Comparison of ENCODE assay signal across 16 cellular contexts in genomic region chr4:179751669-179752068, GRCh38.
DNase-seq lines count a peak whose midpoint lies in the region; ATAC-seq and TF ChIP-seq lines count a peak whose summit lies in the region.
"Had no signal": no experiment of that assay in that cellular context is flagged by ENCODE, and none has a peak within 500 bp of the region (broad histone marks: within the 10 kb centered on the region; RNA-seq: fewer than 3 reads in every experiment).

No MANE protein-coding gene starts in this region.

- no peak for ATAC-seq in HG02981 (IDR thresholded peaks at IDR 0.05; ENCODE audit: unreplicated experiment)
- ATAC-seq in HG02763 (IDR thresholded peaks at IDR 0.05; ENCODE audit: unreplicated experiment) = no peak
- ATAC-seq: GM12878 had no signal

- H3K36me3 ChIP-seq in neural progenitor cell = no peaks in the 10 kb centered on the region
- H3K36me3 ChIP-seq: BLaER1 treated with 17β-estradiol and CSF1 and Interleukin-3, amounts not matched to agents 10 nM and 100 nM had no signal

- no peaks in the 10 kb centered on the region for H3K9me3 ChIP-seq in neural progenitor cell (ENCODE audit: low read depth)
- H3K9me3 ChIP-seq: BLaER1 treated with 17β-estradiol and CSF1 and Interleukin-3, amounts not matched to agents 10 nM and 100 nM had no signal

- TF ChIP-seq CTCF in epithelial cell of esophagus (IDR thresholded peaks at IDR 0.05; ENCODE audit: insufficient read depth, low read depth, low read length, missing control alignments) (no peak), neural progenitor cell (IDR thresholded peaks at IDR 0.05) (no peak)

- DNase-seq in NCI-H1417 (lab: John Stamatoyannopoulos, UW) = peak in 2 of 3 experiments; percentile 2 to 49
- DNase-seq in NCI-H1417 treated with DMSO at 0.1 percent for 48 hours (lab: John Stamatoyannopoulos, UW) = no peak
- peak; percentile 6 for DNase-seq in NCI-H748 treated with DMSO at 0.1 percent for 48 hours (lab: John Stamatoyannopoulos, UW)
- DNase-seq in epithelial cell of esophagus (ENCODE audit: low read depth) = peak; percentile 82
- no peak for DNase-seq in neural progenitor cell (ENCODE audit: low spot score)
- no peak for DNase-seq in activated CD4-positive, CD25-positive, alpha-beta regulatory T cell (lab: John Stamatoyannopoulos, UW)
- DNase-seq: AML-193; CD4-positive, CD25-positive, alpha-beta regulatory T cell; DMS79; GM23248; H7 had no signal

- H3K4me3 ChIP-seq in epithelial cell of esophagus (ENCODE audit: low read length) (no peak overlapping the region), neural progenitor cell (no peak overlapping the region)
- H3K4me3 ChIP-seq: BLaER1 treated with 17β-estradiol and CSF1 and Interleukin-3, amounts not matched to agents 10 nM and 100 nM; GM12878; GM23248 had no signal

- no peaks in the 10 kb centered on the region for H3K27me3 ChIP-seq in neural progenitor cell
- H3K27me3 ChIP-seq: BLaER1 treated with 17β-estradiol and CSF1 and Interleukin-3, amounts not matched to agents 10 nM and 100 nM had no signal

- no peak overlapping the region for H3K4me2 ChIP-seq in neural progenitor cell
- H3K4me2 ChIP-seq: BLaER1 treated with 17β-estradiol and CSF1 and Interleukin-3, amounts not matched to agents 10 nM and 100 nM had no signal

- no peaks in the 10 kb centered on the region for H3F3A ChIP-seq in neural progenitor cell (ENCODE audit: low read depth)

- no peaks in the 10 kb centered on the region for H3K79me2 ChIP-seq in neural progenitor cell (ENCODE audit: low read depth)

- H3K27ac ChIP-seq in neural progenitor cell = no peak overlapping the region
- H3K27ac ChIP-seq: 22Rv1; BLaER1 treated with 17β-estradiol and CSF1 and Interleukin-3, amounts not matched to agents 10 nM and 100 nM; GM23248 had no signal

- peak overlapping the region; percentile 59 for H2AFZ ChIP-seq in neural progenitor cell (replicated peaks)
- H2AFZ ChIP-seq: GM23248 had no signal

- H3K4me3 Mint-ChIP-seq in neural progenitor cell = no peak overlapping the region
- H3K4me3 Mint-ChIP-seq: CD4-positive, CD25-positive, alpha-beta regulatory T cell had no signal

- H3K27ac Mint-ChIP-seq in neural progenitor cell = no peak overlapping the region
- H3K27ac Mint-ChIP-seq: CD4-positive, CD25-positive, alpha-beta regulatory T cell had no signal

- H3K4me1 ChIP-seq in neural progenitor cell = no peaks in the 10 kb centered on the region
- H3K4me1 ChIP-seq: BLaER1 treated with 17β-estradiol and CSF1 and Interleukin-3, amounts not matched to agents 10 nM and 100 nM had no signal

- H3K27me3 Mint-ChIP-seq in neural progenitor cell (ENCODE audit: insufficient read depth, low read depth) = no peaks in the 10 kb centered on the region
- H3K27me3 Mint-ChIP-seq: CD4-positive, CD25-positive, alpha-beta regulatory T cell had no signal

- H3K9ac ChIP-seq in neural progenitor cell = no peak overlapping the region
- H3K9ac ChIP-seq: BLaER1 treated with 17β-estradiol and CSF1 and Interleukin-3, amounts not matched to agents 10 nM and 100 nM; GM23248 had no signal

- no peaks in the 10 kb centered on the region for H3K36me3 Mint-ChIP-seq in neural progenitor cell
- H3K36me3 Mint-ChIP-seq: CD4-positive, CD25-positive, alpha-beta regulatory T cell had no signal

- no peaks in the 10 kb centered on the region for H3K9me3 Mint-ChIP-seq in neural progenitor cell

- peaks cover 6% of the 10 kb centered on the region for H3K4me1 Mint-ChIP-seq in neural progenitor cell
- H3K4me1 Mint-ChIP-seq: CD4-positive, CD25-positive, alpha-beta regulatory T cell had no signal

- no peaks in the 10 kb centered on the region for H4K20me1 ChIP-seq in neural progenitor cell (ENCODE audit: low read depth)
- H4K20me1 ChIP-seq: BLaER1 treated with 17β-estradiol and CSF1 and Interleukin-3, amounts not matched to agents 10 nM and 100 nM had no signal

Comparison
In these comparisons a context has a peak if more than half of its experiments do, and no peak if none do; other contexts are left out.
1. DNase-seq: peak in NCI-H1417 (2 of 3), NCI-H748 treated with DMSO at 0.1 percent for 48 hours (single experiment) and epithelial cell of esophagus (single experiment); none in NCI-H1417 treated with DMSO at 0.1 percent for 48 hours (single experiment), neural progenitor cell (single experiment) and activated CD4-positive, CD25-positive, alpha-beta regulatory T cell (0 of 4).